14 cellular contexts compared by ENCODE assay signal in genomic region chr19:10554760-10555612, GRCh38. TPM values are rescaled to one million over a fixed set of nuclear protein-coding genes. Genes with fewer than 3 reads are reported as not detected.
DNase-seq lines count a peak whose midpoint lies in the region; ATAC-seq, FAIRE-seq and TF ChIP-seq lines count a peak whose summit lies in the region.
"Had no signal": no experiment of that assay in that cellular context is flagged by ENCODE, and none has a peak within 500 bp of the region (broad histone marks: within the 10 kb centered on the region; RNA-seq: fewer than 3 reads in every experiment).

No MANE protein-coding gene starts in this region.

- POLR2A ChIA-PET in activated CD4-positive, alpha-beta memory T cell treated with anti-CD3 and anti-CD28 coated beads for 36 hours (lab: Charles Lee), result interaction anchor here (0.6 to 5.7 kb wide), 3 partner anchors 12 to 51 kb away, joined by 3 to 29 read pairs (median 3); partner anchors contain the start of gene KRI1

- no peaks in the 10 kb centered on the region for H3K9me3 Mint-ChIP-seq in activated CD4-positive, alpha-beta memory T cell treated with anti-CD3 and anti-CD28 coated beads for 36 hours

- DNase-seq in stimulated activated CD4-positive, alpha-beta T cell treated with anti-CD3 and anti-CD28 coated beads, Interleukin-4, amount 100 ng/mL, for 1 hour, result peak; percentile 19
- DNase-seq in stimulated activated CD4-positive, alpha-beta T cell treated with anti-CD3 and anti-CD28 coated beads, Interleukin-2, amount 100 ng/mL, for 48 hours, result no peak
- peak; percentile 29 for DNase-seq in activated CD4-positive, alpha-beta memory T cell treated with anti-CD3 and anti-CD28 coated beads for 36 hours
- DNase-seq in esophagus squamous epithelium (lab: John Stamatoyannopoulos, UW) (no peak), D721Med (ENCODE audit: insufficient read length, low spot score) (no peak), globus pallidus (ENCODE audit: low spot score) (no peak)
- DNase-seq: Caco-2, NCI-H345, Right ventricle myocardium superior had no signal

- no peak overlapping the region for H3K4me3 ChIP-seq in esophagus squamous epithelium

- peak overlapping the region; percentile 76 to 89 (median 86) for H3K27ac ChIP-seq in esophagus squamous epithelium
- H3K27ac ChIP-seq: KMS-11 had no signal

- peak overlapping the region; percentile 92 for H3K27ac Mint-ChIP-seq in activated CD4-positive, alpha-beta memory T cell treated with anti-CD3 and anti-CD28 coated beads for 36 hours

- WGBS in esophagus squamous epithelium, 2 donors, result 25 to 69% methylated on average over 3 to 13 of the region's 30 CpGs

- intact Hi-C loops in activated CD4-positive, alpha-beta memory T cell treated with anti-CD3 and anti-CD28 coated beads for 36 hours (cut with micrococcal nuclease), result no loop called here
- intact Hi-C loops in esophagus squamous epithelium (cut with DNase I), result loop anchor here (5.0 kb wide), 1 partner anchor 43 kb away; no protein-coding TSS in a partner anchor

- H3K27me3 ChIP-seq in esophagus squamous epithelium, result no peaks in the 10 kb centered on the region

- TF ChIP-seq POLR2A in esophagus squamous epithelium (IDR thresholded peaks at IDR 0.05), result no peak

- ATAC-seq in GM18498 (IDR thresholded peaks at IDR 0.05; ENCODE audit: unreplicated experiment) (no peak), HG02588 (IDR thresholded peaks at IDR 0.05; ENCODE audit: unreplicated experiment) (no peak)
- ATAC-seq: left ventricle myocardium superior had no signal

- peaks cover 32 to 67% (median 34%) of the 10 kb centered on the region in 3 donors for H3K4me1 ChIP-seq in esophagus squamous epithelium
- H3K4me1 ChIP-seq: Caco-2 had no signal

- CTCF ChIA-PET in activated CD4-positive, alpha-beta memory T cell treated with anti-CD3 and anti-CD28 coated beads for 36 hours (lab: Charles Lee), result interaction anchor here (1.0 to 2.6 kb wide), 3 partner anchors 47 to 145 kb away, joined by 4 to 10 read pairs (median 4); no protein-coding TSS in a partner anchor

- peaks cover 35% of the 10 kb centered on the region for H3K4me1 Mint-ChIP-seq in activated CD4-positive, alpha-beta memory T cell treated with anti-CD3 and anti-CD28 coated beads for 36 hours (ENCODE audit: low read depth)

- H3K4me3 Mint-ChIP-seq in activated CD4-positive, alpha-beta memory T cell treated with anti-CD3 and anti-CD28 coated beads for 36 hours, result no peak overlapping the region

- peak in 4 of 6 experiments; percentile 7 to 60 (median 38) for TF ChIP-seq CTCF in esophagus squamous epithelium (IDR thresholded peaks at IDR 0.05)
- TF ChIP-seq CTCF in D721Med (IDR thresholded peaks at IDR 0.05; ENCODE audit: insufficient read depth, missing control alignments), result no peak

- no peaks in the 10 kb centered on the region for H3K27me3 Mint-ChIP-seq in activated CD4-positive, alpha-beta memory T cell treated with anti-CD3 and anti-CD28 coated beads for 36 hours

- peaks cover 50% of the 10 kb centered on the region for H3K36me3 Mint-ChIP-seq in activated CD4-positive, alpha-beta memory T cell treated with anti-CD3 and anti-CD28 coated beads for 36 hours

- no peaks in the 10 kb centered on the region for H3K9me3 ChIP-seq in esophagus squamous epithelium
- H3K9me3 ChIP-seq: Caco-2 had no signal

- H3K36me3 ChIP-seq in esophagus squamous epithelium, result peaks cover 33 to 99% (median 57%) of the 10 kb centered on the region in 3 donors

- no peak for FAIRE-seq in D721Med (lab: Jason Lieb, UNC)

RNA-seq across cellular contexts. Expression of gene KRI1, which starts 10.8 kb away (rescaled TPM):
- total RNA-seq in activated CD4-positive, alpha-beta memory T cell treated with anti-CD3 and anti-CD28 coated beads for 36 hours, result 10 to 100 TPM; 46.2 to 52.3 TPM
- 10 to 100 TPM; 18.2 to 30.3 (median 23.9) TPM for total RNA-seq in esophagus squamous epithelium

RNA-seq across cellular contexts. Expression of gene ATG4D, which starts 11.3 kb away (rescaled TPM):
- 10 to 100 TPM; 23.8 to 26.7 TPM for total RNA-seq in activated CD4-positive, alpha-beta memory T cell treated with anti-CD3 and anti-CD28 coated beads for 36 hours
- 10 to 100 TPM; 46.5 to 59.3 (median 51.4) TPM for total RNA-seq in esophagus squamous epithelium

RNA-seq across cellular contexts. Expression of gene CDKN2D, which starts 13.8 kb away (rescaled TPM):
- total RNA-seq in activated CD4-positive, alpha-beta memory T cell treated with anti-CD3 and anti-CD28 coated beads for 36 hours, result 10 to 100 TPM; 68.6 to 68.8 TPM
- 10 to 100 TPM in 1 of 4 donors, 1 to 10 TPM in 3; 5.1 to 14.4 (median 6.2) TPM for total RNA-seq in esophagus squamous epithelium

RNA-seq across cellular contexts. Expression of gene AP1M2, which starts 32.1 kb away (rescaled TPM):
- total RNA-seq in activated CD4-positive, alpha-beta memory T cell treated with anti-CD3 and anti-CD28 coated beads for 36 hours, result not detected
- 10 to 100 TPM; 24.8 to 67.0 (median 57.1) TPM for total RNA-seq in esophagus squamous epithelium
- total RNA-seq: left ventricle myocardium superior, pulmonary artery endothelial cell, Right ventricle myocardium superior had no signal

RNA-seq across cellular contexts. Expression of gene S1PR5, which starts 37.7 kb away (rescaled TPM):
- total RNA-seq in activated CD4-positive, alpha-beta memory T cell treated with anti-CD3 and anti-CD28 coated beads for 36 hours, result under 1 TPM; 0.12 to 0.40 TPM
- 10 to 100 TPM in 3 of 4 donors, 1 to 10 TPM in 1; 8.9 to 27.2 (median 16.3) TPM for total RNA-seq in esophagus squamous epithelium
- total RNA-seq: left ventricle myocardium superior, pulmonary artery endothelial cell had no signal

Comparison
In these comparisons a context has a peak if more than half of its experiments do, and no peak if none do; other contexts are left out.
1. DNase-seq: peak in stimulated activated CD4-positive, alpha-beta T cell treated with anti-CD3 and anti-CD28 coated beads, Interleukin-4, amount 100 ng/mL, for 1 hour (single experiment) and activated CD4-positive, alpha-beta memory T cell treated with anti-CD3 and anti-CD28 coated beads for 36 hours (single experiment); none in stimulated activated CD4-positive, alpha-beta T cell treated with anti-CD3 and anti-CD28 coated beads, Interleukin-2, amount 100 ng/mL, for 48 hours (0 of 2), esophagus squamous epithelium (single experiment), D721Med (single experiment) and globus pallidus (single experiment).
2. RNA of gene CDKN2D, which starts 13.8 kb away (total RNA-seq): 68.6 to 68.8 TPM in activated CD4-positive, alpha-beta memory T cell treated with anti-CD3 and anti-CD28 coated beads for 36 hours; 5.1 to 14.4 TPM in esophagus squamous epithelium; every median in the first group is over 4 times any median in the second.